In the genomic region with DNA sequence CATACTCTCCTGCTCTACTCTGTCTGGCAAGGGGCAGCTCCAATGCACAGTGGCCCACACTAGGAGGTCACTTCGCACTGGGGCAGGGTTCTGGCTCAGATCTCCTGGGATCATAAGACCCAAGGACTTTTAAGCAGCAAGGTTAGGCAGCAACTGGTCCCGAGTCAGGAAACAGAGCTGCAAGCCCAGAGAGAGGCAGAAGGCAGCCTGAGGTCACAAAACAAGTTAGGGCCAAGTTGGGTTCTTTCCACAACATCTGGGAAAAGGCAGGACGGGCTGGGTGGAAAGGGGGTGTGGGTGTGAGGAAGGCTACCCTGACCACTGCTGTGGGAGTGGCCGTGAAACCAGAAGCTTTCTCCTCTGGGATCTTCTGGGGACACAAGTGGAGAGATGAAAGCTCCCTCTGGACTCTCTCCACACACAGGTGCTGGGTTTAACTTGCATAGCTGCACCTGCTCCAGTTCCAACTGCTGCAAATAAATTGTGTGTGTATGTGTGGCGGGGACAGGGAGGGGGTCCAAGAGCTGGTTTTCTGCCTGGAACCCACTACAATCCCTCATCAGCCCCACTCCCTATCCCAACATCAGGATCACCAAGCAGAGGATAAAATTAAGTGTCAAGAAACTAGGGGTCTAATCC, we compare ENCODE assay signal across 9 cellular contexts. TPM values are rescaled to one million over a fixed set of nuclear protein-coding genes. Genes with fewer than 3 reads are reported as not detected.
DNase-seq lines count a peak whose midpoint lies in the region; ATAC-seq and TF ChIP-seq lines count a peak whose summit lies in the region.
"Had no signal": no experiment of that assay in that cellular context is flagged by ENCODE, and none has a peak within 500 bp of the region (broad histone marks: within the 10 kb centered on the region; RNA-seq: fewer than 3 reads in every experiment).

No MANE protein-coding gene starts in this region.

- 44% methylated on average over 5 of the region's 5 CpGs for WGBS in right cardiac atrium

- peak; percentile 37 for DNase-seq in activated CD4-positive, alpha-beta T cell treated with anti-CD3 and anti-CD28 coated beads for 48 hours
- no peak for DNase-seq in activated CD4-positive, alpha-beta T cell treated with anti-CD3 and anti-CD28 coated beads for 1 hour
- DNase-seq in activated CD8-positive, alpha-beta T cell treated with anti-CD3 and anti-CD28 coated beads for 36 hours = no peak
- DNase-seq in right cardiac atrium (no peak), substantia nigra (lab: John Stamatoyannopoulos, UW) (no peak), DMS79 treated with DMSO at 0.1 percent for 48 hours (lab: John Stamatoyannopoulos, UW) (no peak), NCI-H1048 (lab: John Stamatoyannopoulos, UW) (no peak)

- peak overlapping the region; percentile 81 for H3K4me3 Mint-ChIP-seq in activated CD8-positive, alpha-beta T cell treated with anti-CD3 and anti-CD28 coated beads for 36 hours

- intact Hi-C loops in activated CD8-positive, alpha-beta T cell treated with anti-CD3 and anti-CD28 coated beads for 36 hours (cut with micrococcal nuclease) = loop anchor here (5.0 to 10.0 kb wide), 3 partner anchors 81 to 768 kb away; a partner anchor contains a TSS
- intact Hi-C loops in right cardiac atrium (cut with DNase I) = no loop called here

- ATAC-seq in activated CD8-positive, alpha-beta T cell treated with anti-CD3 and anti-CD28 coated beads for 36 hours = no peak
- ATAC-seq in right cardiac atrium = no peak
- no peak for ATAC-seq in HG02759 (IDR thresholded peaks at IDR 0.05; ENCODE audit: unreplicated experiment)

- TF ChIP-seq CTCF in activated CD8-positive, alpha-beta T cell treated with anti-CD3 and anti-CD28 coated beads for 36 hours (IDR thresholded peaks at IDR 0.05) = no peak

- H3K27ac ChIP-seq in right cardiac atrium (ENCODE audit: low read length) (peak overlapping the region; percentile 8), substantia nigra (ENCODE audit: low read depth, low read length, poor library complexity, severe bottlenecking) (peak overlapping the region; percentile 74)
- H3K27ac ChIP-seq: C4-2B had no signal

- peak overlapping the region; percentile 96 for H3K27ac Mint-ChIP-seq in activated CD8-positive, alpha-beta T cell treated with anti-CD3 and anti-CD28 coated beads for 36 hours

- peaks cover 74% of the 10 kb centered on the region for H3K36me3 Mint-ChIP-seq in activated CD8-positive, alpha-beta T cell treated with anti-CD3 and anti-CD28 coated beads for 36 hours (ENCODE audit: low read depth)

- H3K9me3 ChIP-seq in right cardiac atrium (ENCODE audit: control insufficient read depth, low read length) = no peaks in the 10 kb centered on the region

- peaks cover 3% of the 10 kb centered on the region for H3K27me3 Mint-ChIP-seq in activated CD8-positive, alpha-beta T cell treated with anti-CD3 and anti-CD28 coated beads for 36 hours

- POLR2A ChIA-PET in activated CD8-positive, alpha-beta T cell treated with anti-CD3 and anti-CD28 coated beads for 36 hours (lab: Charles Lee) = interaction anchor here (0.6 to 26.8 kb wide), 15 partner anchors 3 to 1504 kb away, joined by 3 to 1558 read pairs (median 6); a partner anchor contains a TSS

- no peaks in the 10 kb centered on the region for H3K4me1 ChIP-seq in right cardiac atrium (ENCODE audit: control insufficient read depth, insufficient read depth, low read length)

- no peaks in the 10 kb centered on the region for H3K27me3 ChIP-seq in right cardiac atrium (ENCODE audit: control insufficient read depth, insufficient read depth)

- no peak overlapping the region for H3K4me3 ChIP-seq in right cardiac atrium (ENCODE audit: low read length)

- H3K4me1 Mint-ChIP-seq in activated CD8-positive, alpha-beta T cell treated with anti-CD3 and anti-CD28 coated beads for 36 hours (ENCODE audit: low read depth) = no peaks in the 10 kb centered on the region

- no peaks in the 10 kb centered on the region for H3K9me3 Mint-ChIP-seq in activated CD8-positive, alpha-beta T cell treated with anti-CD3 and anti-CD28 coated beads for 36 hours

- CTCF ChIA-PET in activated CD8-positive, alpha-beta T cell treated with anti-CD3 and anti-CD28 coated beads for 36 hours (lab: Charles Lee) = interaction anchor here (1.9 to 6.2 kb wide), 5 partner anchors 8 to 81 kb away, joined by 9 to 51 read pairs (median 21); a partner anchor contains a TSS

RNA-seq across cellular contexts. Expression of a gene that starts 8.0 kb away (rescaled TPM):
- total RNA-seq in activated CD8-positive, alpha-beta T cell treated with anti-CD3 and anti-CD28 coated beads for 36 hours = 10 to 100 TPM; 21.1 to 24.1 TPM
- total RNA-seq in right cardiac atrium = 10 to 100 TPM in 3 of 4 donors, 1 to 10 TPM in 1; 7.0 to 21.5 (median 19.2) TPM
- 13.0 TPM for polyA plus RNA-seq in right cardiac atrium

RNA-seq across cellular contexts. Expression of a gene that starts 15.4 kb away (rescaled TPM):
- 100 to 1,000 TPM; 104 to 110 TPM for total RNA-seq in activated CD8-positive, alpha-beta T cell treated with anti-CD3 and anti-CD28 coated beads for 36 hours
- 10 to 100 TPM; 51.9 to 65.6 (median 61.6) TPM for total RNA-seq in right cardiac atrium
- 69.3 TPM for polyA plus RNA-seq in right cardiac atrium

RNA-seq across cellular contexts. Expression of a gene that starts 55.8 kb away (rescaled TPM):
- not detected for total RNA-seq in activated CD8-positive, alpha-beta T cell treated with anti-CD3 and anti-CD28 coated beads for 36 hours
- under 1 TPM; 0.06 to 0.50 (median 0.23) TPM for total RNA-seq in right cardiac atrium
- 0.07 TPM for polyA plus RNA-seq in right cardiac atrium
